ENCODE assay signal across 19 cellular contexts in the genomic region with DNA sequence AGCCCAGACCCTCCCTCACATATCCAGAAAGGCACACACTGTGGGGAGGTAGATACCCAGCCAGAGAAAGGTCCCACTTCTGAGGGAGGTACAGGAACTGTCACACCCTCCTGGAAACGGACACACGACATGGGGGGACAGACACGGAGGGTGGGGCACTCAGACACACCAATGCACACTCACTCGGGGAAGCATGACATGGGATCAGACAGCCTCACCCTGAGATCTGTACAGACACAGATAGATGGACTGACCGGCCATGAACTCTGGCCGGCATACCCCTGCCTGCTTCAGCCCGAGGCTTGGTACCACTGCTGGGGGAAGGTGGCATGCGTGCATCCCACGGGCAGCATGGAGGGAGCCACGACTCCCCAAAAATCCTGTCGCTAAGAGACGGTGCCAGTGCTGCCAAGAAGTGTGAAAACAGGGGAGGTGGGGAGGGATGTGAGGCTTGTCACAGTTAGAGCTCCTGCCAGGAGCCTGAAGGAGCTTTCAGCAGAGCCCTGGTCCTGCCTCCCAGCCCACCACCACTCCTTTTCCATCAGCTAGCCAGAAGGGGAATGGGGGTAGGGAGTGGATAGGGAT. TPM values are rescaled to one million over a fixed set of nuclear protein-coding genes. Genes with fewer than 3 reads are reported as not detected.
A peak's percentile ranks its signal among the peaks of the same experiment; 100 is the strongest.
DNase-seq lines count a peak whose midpoint lies in the region; ATAC-seq and TF ChIP-seq lines count a peak whose summit lies in the region.
"Had no signal": no experiment of that assay in that cellular context is flagged by ENCODE, and none has a peak within 500 bp of the region (broad histone marks: within the 10 kb centered on the region; RNA-seq: fewer than 3 reads in every experiment).

No MANE protein-coding gene starts in this region.

- H3K36me3 Mint-ChIP-seq in stimulated activated effector memory CD8-positive, alpha-beta T cell treated with anti-CD3 and anti-CD28 coated beads, Interleukin-12 subunit alpha, Interleukin-12 subunit beta, amount 100 ng/mL, for 72 hours = no peaks in the 10 kb centered on the region
- H3K36me3 Mint-ChIP-seq in natural killer cell = no peaks in the 10 kb centered on the region

- peak overlapping the region; percentile 19 to 34 for H3K4me3 ChIP-seq in duodenal mucosa (ENCODE audit: low read depth in 1 of 2, low read length in 2 of 2)
- no peak overlapping the region for H3K4me3 ChIP-seq in neuronal stem cell (ENCODE audit: low read length in 2 of 2)

- H2AFZ ChIP-seq in neuronal stem cell (ENCODE audit: low read length) = no peak overlapping the region

- H3K36me3 ChIP-seq in duodenal mucosa (ENCODE audit: control insufficient read depth in 1 of 2, insufficient read depth in 2 of 2, low read length in 2 of 2) (no peaks in the 10 kb centered on the region), neuronal stem cell (replicated peaks in 1 of 2; ENCODE audit: control insufficient read depth in 2 of 2, insufficient read depth in 2 of 2, low read length in 2 of 2) (no peaks in the 10 kb centered on the region)

- no peak overlapping the region for H2BK120ac ChIP-seq in neuronal stem cell (ENCODE audit: low read depth, low read length)

- peaks cover 52 to 53% of the 10 kb centered on the region in 2 donors for H3K4me1 ChIP-seq in duodenal mucosa (ENCODE audit: control insufficient read depth in 1 of 2, insufficient read depth in 2 of 2, low read length in 2 of 2)
- peaks cover 0 to 2% of the 10 kb centered on the region in 2 donors for H3K4me1 ChIP-seq in neuronal stem cell (ENCODE audit: control insufficient read depth in 2 of 2, insufficient read depth in 1 of 2, low read depth in 1 of 2, low read length in 2 of 2)

- H2AK5ac ChIP-seq in neuronal stem cell (ENCODE audit: low read depth, low read length) = peak overlapping the region; percentile 38

- no peaks in the 10 kb centered on the region for H3K79me1 ChIP-seq in neuronal stem cell (ENCODE audit: low read depth, low read length)

- H3K4me3 Mint-ChIP-seq in stimulated activated effector memory CD8-positive, alpha-beta T cell treated with anti-CD3 and anti-CD28 coated beads, Interleukin-12 subunit alpha, Interleukin-12 subunit beta, amount 100 ng/mL, for 72 hours = no peak overlapping the region
- H3K4me3 Mint-ChIP-seq in natural killer cell = no peak overlapping the region

- no peak for TF ChIP-seq CTCF in natural killer cell (IDR thresholded peaks at IDR 0.05)

- H3K14ac ChIP-seq in neuronal stem cell (ENCODE audit: low read length) = no peak overlapping the region

- H2BK12ac ChIP-seq in neuronal stem cell (ENCODE audit: low read length) = no peak overlapping the region

- no CpG with 5 or more reads among the region's 12 CpGs for WGBS in neuronal stem cell (ENCODE audit: extremely low coverage in 2 of 2, insufficient read length in 2 of 2, insufficient replicate concordance in 1 of 2), 2 donors

- no peaks in the 10 kb centered on the region for H3K27me3 ChIP-seq in duodenal mucosa (ENCODE audit: control insufficient read depth in 1 of 2, insufficient read depth in 2 of 2, low read length in 2 of 2)
- H3K27me3 ChIP-seq in neuronal stem cell (ENCODE audit: control insufficient read depth in 3 of 3, insufficient read depth in 3 of 3, low read depth in 1 of 3, low read length in 3 of 3) = peaks cover 0 to 39% (median 0%) of the 10 kb centered on the region in 3 experiments

- H3K9ac ChIP-seq in duodenal mucosa (ENCODE audit: low read depth in 1 of 2, low read length in 2 of 2) = peak overlapping the region; percentile 6
- H3K9ac ChIP-seq in neuronal stem cell (ENCODE audit: low read depth, low read length, poor library complexity) = peak overlapping the region; percentile 9

- H2BK15ac ChIP-seq in neuronal stem cell (ENCODE audit: low read length) = peak overlapping the region; percentile 10

- no peak overlapping the region for H3K4ac ChIP-seq in neuronal stem cell (ENCODE audit: low read length)

- H3K4me2 ChIP-seq in neuronal stem cell (ENCODE audit: insufficient read depth, low read length, poor library complexity, severe bottlenecking) = no peak overlapping the region

- H2BK5ac ChIP-seq in neuronal stem cell (ENCODE audit: low read length) = peak overlapping the region; percentile 34

- intact Hi-C loops in natural killer cell (cut with micrococcal nuclease) = no loop called here

- no peak overlapping the region for H4K91ac ChIP-seq in neuronal stem cell (ENCODE audit: low read depth, low read length, poor library complexity)

- no peak overlapping the region for H4K8ac ChIP-seq in neuronal stem cell (ENCODE audit: low read depth, low read length)

- no peak for ATAC-seq in stimulated activated effector memory CD8-positive, alpha-beta T cell treated with anti-CD3 and anti-CD28 coated beads, Interleukin-12 subunit alpha, Interleukin-12 subunit beta, amount 100 ng/mL, for 72 hours
- no peak for ATAC-seq in natural killer cell
- ATAC-seq: Panc1 had no signal

- no peak overlapping the region for H3K23ac ChIP-seq in neuronal stem cell (ENCODE audit: low read depth, low read length, poor library complexity)

- peaks cover 36% of the 10 kb centered on the region for H3K4me1 Mint-ChIP-seq in stimulated activated effector memory CD8-positive, alpha-beta T cell treated with anti-CD3 and anti-CD28 coated beads, Interleukin-12 subunit alpha, Interleukin-12 subunit beta, amount 100 ng/mL, for 72 hours
- no peaks in the 10 kb centered on the region for H3K4me1 Mint-ChIP-seq in natural killer cell

- no peak overlapping the region for H3K18ac ChIP-seq in neuronal stem cell (ENCODE audit: low read length)

- no peaks in the 10 kb centered on the region for H3K9me3 Mint-ChIP-seq in stimulated activated effector memory CD8-positive, alpha-beta T cell treated with anti-CD3 and anti-CD28 coated beads, Interleukin-12 subunit alpha, Interleukin-12 subunit beta, amount 100 ng/mL, for 72 hours
- H3K9me3 Mint-ChIP-seq in natural killer cell = no peaks in the 10 kb centered on the region

- H3K27ac Mint-ChIP-seq in stimulated activated effector memory CD8-positive, alpha-beta T cell treated with anti-CD3 and anti-CD28 coated beads, Interleukin-12 subunit alpha, Interleukin-12 subunit beta, amount 100 ng/mL, for 72 hours = peak overlapping the region; percentile 13
- H3K27ac Mint-ChIP-seq in natural killer cell = no peak overlapping the region

- DNase-seq in anterior cingulate cortex (lab: John Stamatoyannopoulos, UW) (peak in 45 of 58 donors; percentile 18 to 88 (median 62)), neuronal stem cell (ENCODE audit: low spot score) (no peak), T-helper 2 cell (no peak), T1000 (lab: John Stamatoyannopoulos, UW) (no peak), natural killer cell (no peak), HuH-7.5 (ENCODE audit: low spot score) (no peak)
- DNase-seq in stimulated activated effector memory CD8-positive, alpha-beta T cell treated with anti-CD3 and anti-CD28 coated beads, Interleukin-12 subunit alpha, Interleukin-12 subunit beta, amount 100 ng/mL, for 72 hours (ENCODE audit: low spot score in 2 of 2) = no peak
- DNase-seq: DMS 273 treated with DMSO at 0.1 percent for 48 hours, GOT3, NCI-H1048, NCI-H146, NCI-H2081, NCI-H510A, SHP77 had no signal

- H3K9me3 ChIP-seq in duodenal mucosa (ENCODE audit: control insufficient read depth in 1 of 2, low read length in 2 of 2) (no peaks in the 10 kb centered on the region), neuronal stem cell (replicated peaks in 1 of 2; ENCODE audit: control insufficient read depth in 2 of 2, insufficient read depth in 1 of 2, low read depth in 1 of 2, low read length in 2 of 2) (no peaks in the 10 kb centered on the region)

- peaks cover 0 to 7% of the 10 kb centered on the region in 2 donors for H3K27me3 Mint-ChIP-seq in natural killer cell (ENCODE audit: low read depth in 2 of 2)

- H3K27ac ChIP-seq in duodenal mucosa (ENCODE audit: low read depth, low read length) (peak overlapping the region; percentile 15), neuronal stem cell (replicated peaks; ENCODE audit: low read length) (no peak overlapping the region)

RNA-seq across cellular contexts. Expression of gene CPNE6, which starts 0.6 kb away (rescaled TPM):
- not detected for polyA plus RNA-seq in neuronal stem cell (2013, experiment 1 of 2)
- not detected for polyA plus RNA-seq in neuronal stem cell (2013, experiment 2 of 2)
- total RNA-seq in natural killer cell = not detected
- total RNA-seq: A673, Daoy, MCF 10A had no signal

RNA-seq across cellular contexts. Expression of gene CARMIL3, which starts 20.1 kb away (rescaled TPM):
- polyA plus RNA-seq in neuronal stem cell (2013, experiment 1 of 2) = 0.96 TPM
- 0.98 TPM for polyA plus RNA-seq in neuronal stem cell (2013, experiment 2 of 2)
- total RNA-seq in natural killer cell = 10 to 100 TPM; 17.8 to 28.6 (median 18.6) TPM
- total RNA-seq: MCF 10A had no signal

RNA-seq across cellular contexts. Expression of gene PCK2, which starts 22.2 kb away (rescaled TPM):
- 15.2 TPM for polyA plus RNA-seq in neuronal stem cell (2013, experiment 1 of 2)
- polyA plus RNA-seq in neuronal stem cell (2013, experiment 2 of 2) = 15.1 TPM
- 10 to 100 TPM in 2 of 3 donors, 1 to 10 TPM in 1; 9.8 to 13.8 (median 12.3) TPM for total RNA-seq in natural killer cell

RNA-seq across cellular contexts. Expression of gene DCAF11, which starts 42.6 kb away (rescaled TPM):
- 31.3 TPM for polyA plus RNA-seq in neuronal stem cell (2013, experiment 1 of 2)
- 30.9 TPM for polyA plus RNA-seq in neuronal stem cell (2013, experiment 2 of 2)
- 10 to 100 TPM; 77.5 to 99.3 (median 96.3) TPM for total RNA-seq in natural killer cell

RNA-seq across cellular contexts. Expression of gene NRL, which starts 42.8 kb away (rescaled TPM):
- 1.2 TPM for polyA plus RNA-seq in neuronal stem cell (2013, experiment 1 of 2)
- 0.97 TPM for polyA plus RNA-seq in neuronal stem cell (2013, experiment 2 of 2)
- 1 to 10 TPM in 2 of 3 donors, under 1 TPM in 1; 0.78 to 3.3 (median 2.8) TPM for total RNA-seq in natural killer cell

Comparison
In these comparisons a context has a peak if more than half of its experiments do, and no peak if none do; other contexts are left out.
1. DNase-seq: peak in anterior cingulate cortex (45 of 58); none in neuronal stem cell (single experiment), stimulated activated effector memory CD8-positive, alpha-beta T cell treated with anti-CD3 and anti-CD28 coated beads, Interleukin-12 subunit alpha, Interleukin-12 subunit beta, amount 100 ng/mL, for 72 hours (0 of 2), T-helper 2 cell (0 of 5), T1000 (single experiment), natural killer cell (single experiment) and HuH-7.5 (single experiment).
2. H3K4me3 ChIP-seq: peak in duodenal mucosa (2 of 2); none in neuronal stem cell (0 of 2).